11 cellular contexts compared by ENCODE assay signal in the genomic region with DNA sequence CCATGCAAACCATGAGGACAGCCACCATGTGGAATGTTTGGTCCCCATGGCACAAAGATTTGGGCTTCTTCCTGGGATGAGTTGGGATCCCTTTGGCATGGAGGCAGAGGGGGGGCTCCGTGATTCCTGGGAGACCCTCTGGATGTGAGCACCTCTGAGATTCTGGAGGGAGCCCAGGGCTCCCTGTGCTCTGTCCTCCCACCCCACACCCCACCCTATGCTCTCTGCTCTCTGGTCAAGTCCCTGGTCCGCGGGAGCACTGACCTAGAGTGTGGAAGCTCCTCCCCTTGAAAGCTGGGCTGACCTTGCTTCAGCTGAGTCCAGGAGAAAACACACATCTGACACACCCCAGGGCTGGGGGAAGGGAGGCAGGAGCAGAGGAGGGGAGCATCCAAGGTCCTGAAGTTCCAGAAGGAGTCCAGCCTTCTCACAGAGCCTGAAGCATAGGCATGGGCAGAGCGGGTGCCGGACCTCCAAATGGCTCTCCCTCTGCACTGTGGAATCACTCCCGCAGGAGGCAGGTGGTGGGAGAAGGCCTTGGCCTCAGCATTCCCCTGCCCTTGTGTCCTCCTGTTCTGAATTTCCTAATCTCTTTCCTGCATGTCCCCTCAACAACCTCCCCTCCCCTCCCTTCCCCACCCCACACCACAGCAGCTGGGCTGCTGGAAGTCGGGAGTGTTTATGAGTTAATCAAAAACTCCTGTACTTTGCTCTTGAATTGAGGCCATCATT. TPM values are rescaled to one million over a fixed set of nuclear protein-coding genes. Genes with fewer than 3 reads are reported as not detected.
DNase-seq lines count a peak whose midpoint lies in the region; ATAC-seq and TF ChIP-seq lines count a peak whose summit lies in the region.
"Had no signal": no experiment of that assay in that cellular context is flagged by ENCODE, and none has a peak within 500 bp of the region (broad histone marks: within the 10 kb centered on the region; RNA-seq: fewer than 3 reads in every experiment).

No MANE protein-coding gene starts in this region.

- H3K27me3 ChIP-seq in SK-N-SH (ENCODE audit: insufficient read depth) (peaks cover 7% of the 10 kb centered on the region; the same call in 1 of the 2 replicates), mucosa of rectum (ENCODE audit: control insufficient read depth in 2 of 2, insufficient read depth in 2 of 2, low read length in 2 of 2) (no peaks in the 10 kb centered on the region), thyroid gland (no peaks in the 10 kb centered on the region)

- CTCF ChIA-PET in SK-N-SH (lab: Yijun Ruan, JAX): interaction anchor here (0.9 to 5.3 kb wide), 7 partner anchors 8 to 823 kb away, joined by 3 to 33 read pairs (median 3); no protein-coding TSS in a partner anchor

- intact Hi-C loops in thyroid gland (cut with DNase I): no loop called here

- no peaks in the 10 kb centered on the region for H3F3A ChIP-seq in SK-N-SH (replicated peaks; ENCODE audit: insufficient read depth)

- H3K4me2 ChIP-seq in SK-N-SH: no peak overlapping the region

- no peaks in the 10 kb centered on the region for H3K79me2 ChIP-seq in SK-N-SH (ENCODE audit: insufficient read depth)

- H3K4me1 ChIP-seq in SK-N-SH (ENCODE audit: control insufficient read depth in 1 of 2, insufficient read depth in 2 of 2, low read depth in 1 of 2, low read length in 1 of 2) (peaks cover 5 to 58% of the 10 kb centered on the region in 2 experiments; a peak in 2 of 4 replicates), mucosa of rectum (ENCODE audit: control insufficient read depth in 2 of 2, insufficient read depth in 2 of 2, low read length in 2 of 2) (peaks cover 71 to 79% of the 10 kb centered on the region in 2 donors), thyroid gland (peaks cover 0 to 28% of the 10 kb centered on the region in 2 donors)

- H3K36me3 ChIP-seq in SK-N-SH (replicated peaks in 1 of 2; ENCODE audit: control insufficient read depth in 1 of 2, insufficient read depth in 2 of 2, low read length in 1 of 2) (no peaks in the 10 kb centered on the region), mucosa of rectum (ENCODE audit: control insufficient read depth in 2 of 2, insufficient read depth in 2 of 2, low read length in 2 of 2) (no peaks in the 10 kb centered on the region), thyroid gland (no peaks in the 10 kb centered on the region)

- 66% methylated on average over 7 of the region's 7 CpGs for WGBS in SK-N-SH (ENCODE audit: low lambda C conversion rate)
- WGBS in thyroid gland, 2 donors: 60 to 64% methylated on average over 5 to 7 of the region's 7 CpGs

- H3K4me3 ChIP-seq in SK-N-SH (ENCODE audit: low read depth in 2 of 2, low read length in 1 of 2) (no peak overlapping the region), fibroblast of pulmonary artery (replicated peaks; ENCODE audit: low read depth, low read length) (no peak overlapping the region), mucosa of rectum (ENCODE audit: low read length in 2 of 2) (peak overlapping the region; percentile 53 to 71), thyroid gland (replicated peaks in 1 of 3) (no peak overlapping the region)

- ATAC-seq in GM18870 (IDR thresholded peaks at IDR 0.05; ENCODE audit: unreplicated experiment): no peak

- peak in 1 of 2 experiments; percentile 35; a peak in 1 of 4 replicates for TF ChIP-seq EP300 in SK-N-SH (IDR thresholded peaks at IDR 0.05; ENCODE audit: borderline replicate concordance in 1 of 2, low read depth in 1 of 2, low read length in 1 of 2)

- DNase-seq in SK-N-SH: peak; percentile 68
- DNase-seq in fibroblast of pulmonary artery (ENCODE audit: low read depth): peak; percentile 39
- DNase-seq in thyroid gland: peak in 1 of 2 donors; percentile 18
- no peak for DNase-seq in NCI-H2081 (lab: John Stamatoyannopoulos, UW)
- DNase-seq in amniotic stem cell (lab: John Stamatoyannopoulos, UW): no peak
- no peak for DNase-seq in stimulated activated CD4-positive, alpha-beta T cell treated with anti-CD3 and anti-CD28 coated beads, Interleukin-2, amount 100 ng/mL, for 48 hours
- DNase-seq: activated CD4-positive, alpha-beta T cell treated with anti-CD3 and anti-CD28 coated beads, Interleukin-2, amount 10 ng/mL, durations not matched to agents 24 days and 14 days; DMS53; NCI-H2029 treated with DMSO at 0.1 percent for 48 hours had no signal

- no peak for TF ChIP-seq POLR2A in thyroid gland (IDR thresholded peaks at IDR 0.05)

- no peaks in the 10 kb centered on the region for H3K9me2 ChIP-seq in SK-N-SH

- POLR2A ChIA-PET in SK-N-SH (lab: Yijun Ruan, JAX): no interaction called here

- no peak for TF ChIP-seq RAD21 in SK-N-SH (IDR thresholded peaks at IDR 0.05; ENCODE audit: low read length)

- H3K27ac ChIP-seq in SK-N-SH (ENCODE audit: low read depth in 2 of 2, low read length in 1 of 2): peak overlapping the region in 1 of 2 experiments; percentile 91; a peak in 2 of 4 replicates
- peak overlapping the region; percentile 91 to 95 for H3K27ac ChIP-seq in mucosa of rectum (ENCODE audit: low read depth in 2 of 2, low read length in 2 of 2)
- peak overlapping the region; percentile 39 to 56 (median 51) for H3K27ac ChIP-seq in thyroid gland

- TF ChIP-seq CTCF in SK-N-SH (IDR thresholded peaks at IDR 0.05) (no peak), fibroblast of pulmonary artery (IDR thresholded peaks at IDR 0.05; ENCODE audit: low read length, missing control alignments) (no peak), thyroid gland (IDR thresholded peaks at IDR 0.05) (no peak)

- H4K20me1 ChIP-seq in SK-N-SH (ENCODE audit: insufficient read depth): no peaks in the 10 kb centered on the region

- H3K9me3 ChIP-seq in SK-N-SH (no peaks in the 10 kb centered on the region), mucosa of rectum (ENCODE audit: control insufficient read depth in 2 of 2, low read length in 2 of 2) (no peaks in the 10 kb centered on the region), thyroid gland (no peaks in the 10 kb centered on the region)

- no peak overlapping the region for H2AFZ ChIP-seq in SK-N-SH (ENCODE audit: low read depth)

- H3K9ac ChIP-seq in SK-N-SH (no peak overlapping the region), mucosa of rectum (ENCODE audit: low read depth in 1 of 2, low read length in 2 of 2) (peak overlapping the region; percentile 61 to 64)

TF ChIP-seq in SK-N-SH, 30 proteins besides CTCF, POLR2A, EP300 and RAD21 (continues in another document):
- TF ChIP-seq MEF2A (IDR thresholded peaks at IDR 0.05; ENCODE audit: borderline replicate concordance, low read depth): no peak
- TF ChIP-seq, protein P1, sequence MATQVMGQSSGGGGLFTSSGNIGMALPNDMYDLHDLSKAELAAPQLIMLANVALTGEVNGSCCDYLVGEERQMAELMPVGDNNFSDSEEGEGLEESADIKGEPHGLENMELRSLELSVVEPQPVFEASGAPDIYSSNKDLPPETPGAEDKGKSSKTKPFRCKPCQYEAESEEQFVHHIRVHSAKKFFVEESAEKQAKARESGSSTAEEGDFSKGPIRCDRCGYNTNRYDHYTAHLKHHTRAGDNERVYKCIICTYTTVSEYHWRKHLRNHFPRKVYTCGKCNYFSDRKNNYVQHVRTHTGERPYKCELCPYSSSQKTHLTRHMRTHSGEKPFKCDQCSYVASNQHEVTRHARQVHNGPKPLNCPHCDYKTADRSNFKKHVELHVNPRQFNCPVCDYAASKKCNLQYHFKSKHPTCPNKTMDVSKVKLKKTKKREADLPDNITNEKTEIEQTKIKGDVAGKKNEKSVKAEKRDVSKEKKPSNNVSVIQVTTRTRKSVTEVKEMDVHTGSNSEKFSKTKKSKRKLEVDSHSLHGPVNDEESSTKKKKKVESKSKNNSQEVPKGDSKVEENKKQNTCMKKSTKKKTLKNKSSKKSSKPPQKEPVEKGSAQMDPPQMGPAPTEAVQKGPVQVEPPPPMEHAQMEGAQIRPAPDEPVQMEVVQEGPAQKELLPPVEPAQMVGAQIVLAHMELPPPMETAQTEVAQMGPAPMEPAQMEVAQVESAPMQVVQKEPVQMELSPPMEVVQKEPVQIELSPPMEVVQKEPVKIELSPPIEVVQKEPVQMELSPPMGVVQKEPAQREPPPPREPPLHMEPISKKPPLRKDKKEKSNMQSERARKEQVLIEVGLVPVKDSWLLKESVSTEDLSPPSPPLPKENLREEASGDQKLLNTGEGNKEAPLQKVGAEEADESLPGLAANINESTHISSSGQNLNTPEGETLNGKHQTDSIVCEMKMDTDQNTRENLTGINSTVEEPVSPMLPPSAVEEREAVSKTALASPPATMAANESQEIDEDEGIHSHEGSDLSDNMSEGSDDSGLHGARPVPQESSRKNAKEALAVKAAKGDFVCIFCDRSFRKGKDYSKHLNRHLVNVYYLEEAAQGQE (IDR thresholded peaks at IDR 0.05; ENCODE audit: low read depth, low read length): 0 out of 2 replicates have a peak, but pooled peaks have one; percentile 9
- no peak for TF ChIP-seq YY1 (IDR thresholded peaks at IDR 0.05; ENCODE audit: low read depth)
- no peak for TF ChIP-seq SMC3 (IDR thresholded peaks at IDR 0.05; ENCODE audit: low read depth, low read length)
- TF ChIP-seq RCOR1 (IDR thresholded peaks at IDR 0.05; ENCODE audit: low read length): peak; percentile 14; the same call in 1 of the 2 replicates
- TF ChIP-seq, protein P2, sequence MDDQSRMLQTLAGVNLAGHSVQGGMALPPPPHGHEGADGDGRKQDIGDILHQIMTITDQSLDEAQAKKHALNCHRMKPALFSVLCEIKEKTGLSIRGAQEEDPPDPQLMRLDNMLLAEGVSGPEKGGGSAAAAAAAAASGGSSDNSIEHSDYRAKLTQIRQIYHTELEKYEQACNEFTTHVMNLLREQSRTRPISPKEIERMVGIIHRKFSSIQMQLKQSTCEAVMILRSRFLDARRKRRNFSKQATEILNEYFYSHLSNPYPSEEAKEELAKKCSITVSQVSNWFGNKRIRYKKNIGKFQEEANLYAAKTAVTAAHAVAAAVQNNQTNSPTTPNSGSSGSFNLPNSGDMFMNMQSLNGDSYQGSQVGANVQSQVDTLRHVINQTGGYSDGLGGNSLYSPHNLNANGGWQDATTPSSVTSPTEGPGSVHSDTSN (IDR thresholded peaks at IDR 0.05): no peak

RNA-seq across cellular contexts. Expression of a gene that starts 25.7 kb away (rescaled TPM):
- polyA plus RNA-seq in SK-N-SH (2012; rRNA removed): 27.6 and 28.0 TPM in 2 replicates
- polyA plus RNA-seq in SK-N-SH (2012; cell fraction: cytosol; rRNA removed): 13.8 and 20.5 TPM in 2 replicates
- 22.1 and 33.5 TPM in 2 replicates for polyA plus RNA-seq in SK-N-SH (2012; cell fraction: nucleus; rRNA removed)
- 10 to 100 TPM; 31.7 to 77.1 (median 36.2) TPM for total RNA-seq in thyroid gland

RNA-seq across cellular contexts. Expression of a gene that starts 47.2 kb away (rescaled TPM):
- polyA plus RNA-seq in SK-N-SH (2012; rRNA removed): 0.03 TPM in 1 of 2 replicates, not detected in the other
- 0.03 TPM in 1 of 2 replicates, not detected in the other for polyA plus RNA-seq in SK-N-SH (2012; cell fraction: cytosol; rRNA removed)
- 0.05 TPM in 1 of 2 replicates, not detected in the other for polyA plus RNA-seq in SK-N-SH (2012; cell fraction: nucleus; rRNA removed)
- total RNA-seq in thyroid gland: 1 to 10 TPM in 3 of 4 donors, not detected in 1; 1.4 to 3.7 (median 1.6) TPM
- total RNA-seq: activated CD4-positive, alpha-beta T cell treated with anti-CD3 and anti-CD28 coated beads, Interleukin-2, amount 10 ng/mL, durations not matched to agents 24 days and 14 days had no signal

RNA-seq across cellular contexts. Expression of a gene that starts 54.8 kb away (rescaled TPM):
- polyA plus RNA-seq in SK-N-SH (2012; rRNA removed): 0.02 TPM in 1 of 2 replicates, not detected in the other
- polyA plus RNA-seq in SK-N-SH (2012; cell fraction: cytosol; rRNA removed): 0.01 and 0.03 TPM in 2 replicates
- not detected in 2 replicates for polyA plus RNA-seq in SK-N-SH (2012; cell fraction: nucleus; rRNA removed)
- total RNA-seq in thyroid gland: 1 to 10 TPM; 1.2 to 2.3 (median 1.8) TPM
- total RNA-seq: activated CD4-positive, alpha-beta T cell treated with anti-CD3 and anti-CD28 coated beads, Interleukin-2, amount 10 ng/mL, durations not matched to agents 24 days and 14 days had no signal

Comparison
In these comparisons a context has a peak if more than half of its experiments do, and no peak if none do; other contexts are left out.
1. DNase-seq: peak in SK-N-SH (single experiment) and fibroblast of pulmonary artery (single experiment); none in NCI-H2081 (0 of 2), amniotic stem cell (single experiment) and stimulated activated CD4-positive, alpha-beta T cell treated with anti-CD3 and anti-CD28 coated beads, Interleukin-2, amount 100 ng/mL, for 48 hours (0 of 2).
2. H3K4me3 ChIP-seq: peak in mucosa of rectum (2 of 2); none in SK-N-SH (0 of 2), fibroblast of pulmonary artery (single experiment) and thyroid gland (0 of 3).